ENCODE assay signal across 1 cellular context in the genomic region with DNA sequence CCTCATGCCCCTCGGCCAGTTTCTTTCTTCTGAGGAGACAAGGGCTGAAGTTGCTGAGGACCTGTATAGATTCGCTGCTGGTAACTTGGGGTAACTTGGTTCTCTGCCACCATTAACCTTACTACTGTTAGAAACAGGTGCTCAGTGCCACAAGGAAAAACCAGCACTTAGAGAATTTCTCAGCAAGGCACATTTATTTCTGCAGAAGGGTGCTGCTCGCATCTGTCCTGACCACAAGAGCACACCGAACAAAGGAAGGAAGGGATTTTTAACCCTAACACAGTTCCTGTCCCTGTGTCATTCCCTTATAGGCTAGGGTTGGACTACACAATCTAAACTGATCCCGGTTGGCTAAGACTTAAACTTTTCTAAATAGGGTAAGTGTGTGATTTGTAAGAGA.
TF ChIP-seq lines count a peak whose summit lies in the region.

No MANE protein-coding gene starts in this region.

TF ChIP-seq in IMR-90, 13 proteins besides CTCF, POLR2A, EP300 and RAD21:
- TF ChIP-seq RCOR1 (IDR thresholded peaks at IDR 0.05; ENCODE audit: insufficient replicate concordance, low read length) (peak; percentile 18), CEBPB (IDR thresholded peaks at IDR 0.05; ENCODE audit: low read depth, low read length) (no peak)
- TF ChIP-seq, protein P1, sequence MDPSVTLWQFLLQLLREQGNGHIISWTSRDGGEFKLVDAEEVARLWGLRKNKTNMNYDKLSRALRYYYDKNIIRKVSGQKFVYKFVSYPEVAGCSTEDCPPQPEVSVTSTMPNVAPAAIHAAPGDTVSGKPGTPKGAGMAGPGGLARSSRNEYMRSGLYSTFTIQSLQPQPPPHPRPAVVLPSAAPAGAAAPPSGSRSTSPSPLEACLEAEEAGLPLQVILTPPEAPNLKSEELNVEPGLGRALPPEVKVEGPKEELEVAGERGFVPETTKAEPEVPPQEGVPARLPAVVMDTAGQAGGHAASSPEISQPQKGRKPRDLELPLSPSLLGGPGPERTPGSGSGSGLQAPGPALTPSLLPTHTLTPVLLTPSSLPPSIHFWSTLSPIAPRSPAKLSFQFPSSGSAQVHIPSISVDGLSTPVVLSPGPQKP (IDR thresholded peaks at IDR 0.05; ENCODE audit: borderline replicate concordance, low read depth, low read length), result no peak
